Comparison of ENCODE assay signal across 1 cellular context in the genomic region with DNA sequence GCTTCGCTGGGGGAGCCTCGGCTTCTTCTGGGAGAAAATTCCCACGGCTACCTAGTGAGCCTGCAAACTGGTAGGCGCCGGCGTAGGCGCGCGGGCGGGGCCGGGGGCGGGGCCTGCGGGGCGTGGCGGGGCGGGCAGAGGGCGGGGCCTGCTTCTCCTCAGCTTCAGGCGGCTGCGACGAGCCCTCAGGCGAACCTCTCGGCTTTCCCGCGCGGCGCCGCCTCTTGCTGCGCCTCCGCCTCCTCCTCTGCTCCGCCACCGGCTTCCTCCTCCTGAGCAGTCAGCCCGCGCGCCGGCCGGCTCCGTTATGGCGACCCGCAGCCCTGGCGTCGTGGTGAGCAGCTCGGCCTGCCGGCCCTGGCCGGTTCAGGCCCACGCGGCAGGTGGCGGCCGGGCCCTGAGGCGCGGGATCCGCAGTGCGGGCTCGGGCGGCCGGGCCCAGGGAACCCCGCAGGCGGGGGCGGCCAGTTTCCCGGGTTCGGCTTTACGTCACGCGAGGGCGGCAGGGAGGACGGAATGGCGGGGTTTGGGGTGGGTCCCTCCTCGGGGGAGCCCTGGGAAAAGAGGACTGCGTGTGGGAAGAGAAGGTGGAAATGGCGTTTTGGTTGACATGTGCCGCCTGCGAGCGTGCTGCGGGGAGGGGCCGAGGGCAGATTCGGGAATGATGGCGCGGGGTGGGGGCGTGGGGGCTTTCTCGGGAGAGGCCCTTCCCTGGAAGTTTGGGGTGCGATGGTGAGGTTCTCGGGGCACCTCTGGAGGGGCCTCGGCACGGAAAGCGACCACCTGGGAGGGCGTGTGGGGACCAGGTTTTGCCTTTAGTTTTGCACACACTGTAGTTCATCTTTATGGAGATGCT.
TF ChIP-seq lines count a peak whose summit lies in the region.

A gene with protein sequence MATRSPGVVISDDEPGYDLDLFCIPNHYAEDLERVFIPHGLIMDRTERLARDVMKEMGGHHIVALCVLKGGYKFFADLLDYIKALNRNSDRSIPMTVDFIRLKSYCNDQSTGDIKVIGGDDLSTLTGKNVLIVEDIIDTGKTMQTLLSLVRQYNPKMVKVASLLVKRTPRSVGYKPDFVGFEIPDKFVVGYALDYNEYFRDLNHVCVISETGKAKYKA (plus strand): TSS at position 161 of the 856 bp plus-strand sequence. CDS start 147 bp downstream, at position 308.

TF ChIP-seq in H1, 55 proteins besides CTCF, POLR2A, EP300 and RAD21 (continues in another document):
- TF ChIP-seq FOSL1 (IDR thresholded peaks at IDR 0.05; ENCODE audit: insufficient read depth, low read depth, low read length) = no peak
- no peak for TF ChIP-seq RFX5 (IDR thresholded peaks at IDR 0.05; ENCODE audit: borderline replicate concordance, low read depth, low read length)
- TF ChIP-seq KDM4A (IDR thresholded peaks at IDR 0.05; ENCODE audit: low read depth, low read length, severe bottlenecking) = no peak
- TF ChIP-seq NANOG (IDR thresholded peaks at IDR 0.05; ENCODE audit: insufficient read depth, low read depth, low read length, poor library complexity, severe bottlenecking) = no peak
- TF ChIP-seq, protein P1, sequence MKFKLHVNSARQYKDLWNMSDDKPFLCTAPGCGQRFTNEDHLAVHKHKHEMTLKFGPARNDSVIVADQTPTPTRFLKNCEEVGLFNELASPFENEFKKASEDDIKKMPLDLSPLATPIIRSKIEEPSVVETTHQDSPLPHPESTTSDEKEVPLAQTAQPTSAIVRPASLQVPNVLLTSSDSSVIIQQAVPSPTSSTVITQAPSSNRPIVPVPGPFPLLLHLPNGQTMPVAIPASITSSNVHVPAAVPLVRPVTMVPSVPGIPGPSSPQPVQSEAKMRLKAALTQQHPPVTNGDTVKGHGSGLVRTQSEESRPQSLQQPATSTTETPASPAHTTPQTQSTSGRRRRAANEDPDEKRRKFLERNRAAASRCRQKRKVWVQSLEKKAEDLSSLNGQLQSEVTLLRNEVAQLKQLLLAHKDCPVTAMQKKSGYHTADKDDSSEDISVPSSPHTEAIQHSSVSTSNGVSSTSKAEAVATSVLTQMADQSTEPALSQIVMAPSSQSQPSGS (IDR thresholded peaks at IDR 0.05; ENCODE audit: low read length) = no peak
- no peak for TF ChIP-seq KDM1A (IDR thresholded peaks at IDR 0.05; ENCODE audit: borderline replicate concordance, low read length)
- TF ChIP-seq BCL11A (IDR thresholded peaks at IDR 0.05; ENCODE audit: low read depth in 2 of 2, low read length in 2 of 2) = no peak
- TF ChIP-seq, protein P2, sequence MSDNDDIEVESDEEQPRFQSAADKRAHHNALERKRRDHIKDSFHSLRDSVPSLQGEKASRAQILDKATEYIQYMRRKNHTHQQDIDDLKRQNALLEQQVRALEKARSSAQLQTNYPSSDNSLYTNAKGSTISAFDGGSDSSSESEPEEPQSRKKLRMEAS (IDR thresholded peaks at IDR 0.05) = peak; percentile 33
- TF ChIP-seq, protein P3, sequence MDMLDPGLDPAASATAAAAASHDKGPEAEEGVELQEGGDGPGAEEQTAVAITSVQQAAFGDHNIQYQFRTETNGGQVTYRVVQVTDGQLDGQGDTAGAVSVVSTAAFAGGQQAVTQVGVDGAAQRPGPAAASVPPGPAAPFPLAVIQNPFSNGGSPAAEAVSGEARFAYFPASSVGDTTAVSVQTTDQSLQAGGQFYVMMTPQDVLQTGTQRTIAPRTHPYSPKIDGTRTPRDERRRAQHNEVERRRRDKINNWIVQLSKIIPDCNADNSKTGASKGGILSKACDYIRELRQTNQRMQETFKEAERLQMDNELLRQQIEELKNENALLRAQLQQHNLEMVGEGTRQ (IDR thresholded peaks at IDR 0.05; ENCODE audit: low read length) = no peak
- no peak for TF ChIP-seq CEBPB (IDR thresholded peaks at IDR 0.05; ENCODE audit: low read depth, low read length)
- no peak for TF ChIP-seq HDAC2 (IDR thresholded peaks at IDR 0.05; ENCODE audit: borderline replicate concordance in 1 of 2, low read depth in 2 of 2, low read length in 2 of 2)
- TF ChIP-seq CBX8 (IDR thresholded peaks at IDR 0.05; ENCODE audit: borderline replicate concordance, low read depth, low read length) = no peak
- TF ChIP-seq MAFK (IDR thresholded peaks at IDR 0.05; ENCODE audit: low read depth, low read length) = no peak
- peak; percentile 66; the same call in 1 of the 2 replicates for TF ChIP-seq RBBP5 (IDR thresholded peaks at IDR 0.05; ENCODE audit: borderline replicate concordance, low read depth, low read length)
- no peak for TF ChIP-seq GTF2F1 (IDR thresholded peaks at IDR 0.05; ENCODE audit: borderline replicate concordance, low read depth, low read length)
- TF ChIP-seq CBX5 (IDR thresholded peaks at IDR 0.05; ENCODE audit: low read depth, low read length) = no peak
- no peak for TF ChIP-seq NRF1 (IDR thresholded peaks at IDR 0.05; ENCODE audit: low read depth, low read length)
- no peak for TF ChIP-seq SP2 (IDR thresholded peaks at IDR 0.05; ENCODE audit: low read length)
- 0 out of 2 replicates have a peak, but pooled peaks have one; percentile 42 for TF ChIP-seq TBP (IDR thresholded peaks at IDR 0.05; ENCODE audit: low read depth, low read length)
- no peak for TF ChIP-seq TCF12 (IDR thresholded peaks at IDR 0.05; ENCODE audit: low read depth, low read length)
- TF ChIP-seq SAP30 (IDR thresholded peaks at IDR 0.05; ENCODE audit: insufficient read depth, insufficient replicate concordance, low read length) = no peak
- TF ChIP-seq TAF7 (optimal IDR thresholded peaks at IDR 0.05; ENCODE audit: borderline replicate concordance, low read depth, low read length) = peak; percentile 60
- TF ChIP-seq ZNF274 (IDR thresholded peaks at IDR 0.05; ENCODE audit: borderline replicate concordance, extremely low read depth, low read length) = no peak
- no peak for TF ChIP-seq EGR1 (IDR thresholded peaks at IDR 0.05; ENCODE audit: borderline replicate concordance, low read depth, low read length)
- TF ChIP-seq ASH2L (IDR thresholded peaks at IDR 0.05; ENCODE audit: low read length) = no peak
- TF ChIP-seq KDM5A (IDR thresholded peaks at IDR 0.05; ENCODE audit: low read length) = no peak
- TF ChIP-seq, protein P4, sequence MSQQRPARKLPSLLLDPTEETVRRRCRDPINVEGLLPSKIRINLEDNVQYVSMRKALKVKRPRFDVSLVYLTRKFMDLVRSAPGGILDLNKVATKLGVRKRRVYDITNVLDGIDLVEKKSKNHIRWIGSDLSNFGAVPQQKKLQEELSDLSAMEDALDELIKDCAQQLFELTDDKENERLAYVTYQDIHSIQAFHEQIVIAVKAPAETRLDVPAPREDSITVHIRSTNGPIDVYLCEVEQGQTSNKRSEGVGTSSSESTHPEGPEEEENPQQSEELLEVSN (IDR thresholded peaks at IDR 0.05) = peak; percentile 31; the same call in 1 of the 2 replicates
- no peak for TF ChIP-seq TEAD4 (IDR thresholded peaks at IDR 0.05; ENCODE audit: low read depth, low read length)
- no peak for TF ChIP-seq JUN (IDR thresholded peaks at IDR 0.05; ENCODE audit: low read depth, low read length)
- no peak for TF ChIP-seq SIRT6 (IDR thresholded peaks at IDR 0.05; ENCODE audit: low read length)
- no peak for TF ChIP-seq POU5F1 (IDR thresholded peaks at IDR 0.05; ENCODE audit: low read depth, low read length)
- TF ChIP-seq CHD2 (IDR thresholded peaks at IDR 0.05; ENCODE audit: low read length) = no peak
- TF ChIP-seq, protein P5, sequence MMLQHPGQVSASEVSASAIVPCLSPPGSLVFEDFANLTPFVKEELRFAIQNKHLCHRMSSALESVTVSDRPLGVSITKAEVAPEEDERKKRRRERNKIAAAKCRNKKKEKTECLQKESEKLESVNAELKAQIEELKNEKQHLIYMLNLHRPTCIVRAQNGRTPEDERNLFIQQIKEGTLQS (IDR thresholded peaks at IDR 0.05; ENCODE audit: insufficient read depth, low read depth, low read length) = no peak
- no peak; a peak in 1 of 4 replicates for TF ChIP-seq SIN3A (conservative IDR thresholded peaks at IDR 0.05 in 1 of 2, IDR thresholded peaks at IDR 0.05 in 1 of 2; ENCODE audit: low read depth in 1 of 2, low read length in 2 of 2)
- TF ChIP-seq YY1 (IDR thresholded peaks at IDR 0.05; ENCODE audit: low read depth, low read length) = no peak; the same call in 1 of the 2 replicates
- TF ChIP-seq PHF8 (conservative IDR thresholded peaks at IDR 0.05; ENCODE audit: low read depth, low read length) = no peak; the same call in none of the 2 replicates
- no peak for TF ChIP-seq BRCA1 (IDR thresholded peaks at IDR 0.05; ENCODE audit: low read depth, low read length)
- TF ChIP-seq SP1 (IDR thresholded peaks at IDR 0.05; ENCODE audit: low read depth, low read length) = no peak
- TF ChIP-seq GABPA (IDR thresholded peaks at IDR 0.05; ENCODE audit: borderline replicate concordance, insufficient read depth, low read length) = no peak
- no peak for TF ChIP-seq SUZ12 (IDR thresholded peaks at IDR 0.05; ENCODE audit: low read length)
- no peak for TF ChIP-seq JUND (IDR thresholded peaks at IDR 0.05; ENCODE audit: low read length)
- TF ChIP-seq EZH2 (IDR thresholded peaks at IDR 0.05; ENCODE audit: low read depth, low read length, severe bottlenecking) = no peak
- TF ChIP-seq SP4 (IDR thresholded peaks at IDR 0.05; ENCODE audit: low read length) = no peak
- no peak for TF ChIP-seq CHD1 (IDR thresholded peaks at IDR 0.05; ENCODE audit: low read depth, low read length)
- no peak for TF ChIP-seq CTBP2 (IDR thresholded peaks at IDR 0.05; ENCODE audit: borderline replicate concordance, insufficient read depth, insufficient read length, low read length)
- TF ChIP-seq, protein P6, sequence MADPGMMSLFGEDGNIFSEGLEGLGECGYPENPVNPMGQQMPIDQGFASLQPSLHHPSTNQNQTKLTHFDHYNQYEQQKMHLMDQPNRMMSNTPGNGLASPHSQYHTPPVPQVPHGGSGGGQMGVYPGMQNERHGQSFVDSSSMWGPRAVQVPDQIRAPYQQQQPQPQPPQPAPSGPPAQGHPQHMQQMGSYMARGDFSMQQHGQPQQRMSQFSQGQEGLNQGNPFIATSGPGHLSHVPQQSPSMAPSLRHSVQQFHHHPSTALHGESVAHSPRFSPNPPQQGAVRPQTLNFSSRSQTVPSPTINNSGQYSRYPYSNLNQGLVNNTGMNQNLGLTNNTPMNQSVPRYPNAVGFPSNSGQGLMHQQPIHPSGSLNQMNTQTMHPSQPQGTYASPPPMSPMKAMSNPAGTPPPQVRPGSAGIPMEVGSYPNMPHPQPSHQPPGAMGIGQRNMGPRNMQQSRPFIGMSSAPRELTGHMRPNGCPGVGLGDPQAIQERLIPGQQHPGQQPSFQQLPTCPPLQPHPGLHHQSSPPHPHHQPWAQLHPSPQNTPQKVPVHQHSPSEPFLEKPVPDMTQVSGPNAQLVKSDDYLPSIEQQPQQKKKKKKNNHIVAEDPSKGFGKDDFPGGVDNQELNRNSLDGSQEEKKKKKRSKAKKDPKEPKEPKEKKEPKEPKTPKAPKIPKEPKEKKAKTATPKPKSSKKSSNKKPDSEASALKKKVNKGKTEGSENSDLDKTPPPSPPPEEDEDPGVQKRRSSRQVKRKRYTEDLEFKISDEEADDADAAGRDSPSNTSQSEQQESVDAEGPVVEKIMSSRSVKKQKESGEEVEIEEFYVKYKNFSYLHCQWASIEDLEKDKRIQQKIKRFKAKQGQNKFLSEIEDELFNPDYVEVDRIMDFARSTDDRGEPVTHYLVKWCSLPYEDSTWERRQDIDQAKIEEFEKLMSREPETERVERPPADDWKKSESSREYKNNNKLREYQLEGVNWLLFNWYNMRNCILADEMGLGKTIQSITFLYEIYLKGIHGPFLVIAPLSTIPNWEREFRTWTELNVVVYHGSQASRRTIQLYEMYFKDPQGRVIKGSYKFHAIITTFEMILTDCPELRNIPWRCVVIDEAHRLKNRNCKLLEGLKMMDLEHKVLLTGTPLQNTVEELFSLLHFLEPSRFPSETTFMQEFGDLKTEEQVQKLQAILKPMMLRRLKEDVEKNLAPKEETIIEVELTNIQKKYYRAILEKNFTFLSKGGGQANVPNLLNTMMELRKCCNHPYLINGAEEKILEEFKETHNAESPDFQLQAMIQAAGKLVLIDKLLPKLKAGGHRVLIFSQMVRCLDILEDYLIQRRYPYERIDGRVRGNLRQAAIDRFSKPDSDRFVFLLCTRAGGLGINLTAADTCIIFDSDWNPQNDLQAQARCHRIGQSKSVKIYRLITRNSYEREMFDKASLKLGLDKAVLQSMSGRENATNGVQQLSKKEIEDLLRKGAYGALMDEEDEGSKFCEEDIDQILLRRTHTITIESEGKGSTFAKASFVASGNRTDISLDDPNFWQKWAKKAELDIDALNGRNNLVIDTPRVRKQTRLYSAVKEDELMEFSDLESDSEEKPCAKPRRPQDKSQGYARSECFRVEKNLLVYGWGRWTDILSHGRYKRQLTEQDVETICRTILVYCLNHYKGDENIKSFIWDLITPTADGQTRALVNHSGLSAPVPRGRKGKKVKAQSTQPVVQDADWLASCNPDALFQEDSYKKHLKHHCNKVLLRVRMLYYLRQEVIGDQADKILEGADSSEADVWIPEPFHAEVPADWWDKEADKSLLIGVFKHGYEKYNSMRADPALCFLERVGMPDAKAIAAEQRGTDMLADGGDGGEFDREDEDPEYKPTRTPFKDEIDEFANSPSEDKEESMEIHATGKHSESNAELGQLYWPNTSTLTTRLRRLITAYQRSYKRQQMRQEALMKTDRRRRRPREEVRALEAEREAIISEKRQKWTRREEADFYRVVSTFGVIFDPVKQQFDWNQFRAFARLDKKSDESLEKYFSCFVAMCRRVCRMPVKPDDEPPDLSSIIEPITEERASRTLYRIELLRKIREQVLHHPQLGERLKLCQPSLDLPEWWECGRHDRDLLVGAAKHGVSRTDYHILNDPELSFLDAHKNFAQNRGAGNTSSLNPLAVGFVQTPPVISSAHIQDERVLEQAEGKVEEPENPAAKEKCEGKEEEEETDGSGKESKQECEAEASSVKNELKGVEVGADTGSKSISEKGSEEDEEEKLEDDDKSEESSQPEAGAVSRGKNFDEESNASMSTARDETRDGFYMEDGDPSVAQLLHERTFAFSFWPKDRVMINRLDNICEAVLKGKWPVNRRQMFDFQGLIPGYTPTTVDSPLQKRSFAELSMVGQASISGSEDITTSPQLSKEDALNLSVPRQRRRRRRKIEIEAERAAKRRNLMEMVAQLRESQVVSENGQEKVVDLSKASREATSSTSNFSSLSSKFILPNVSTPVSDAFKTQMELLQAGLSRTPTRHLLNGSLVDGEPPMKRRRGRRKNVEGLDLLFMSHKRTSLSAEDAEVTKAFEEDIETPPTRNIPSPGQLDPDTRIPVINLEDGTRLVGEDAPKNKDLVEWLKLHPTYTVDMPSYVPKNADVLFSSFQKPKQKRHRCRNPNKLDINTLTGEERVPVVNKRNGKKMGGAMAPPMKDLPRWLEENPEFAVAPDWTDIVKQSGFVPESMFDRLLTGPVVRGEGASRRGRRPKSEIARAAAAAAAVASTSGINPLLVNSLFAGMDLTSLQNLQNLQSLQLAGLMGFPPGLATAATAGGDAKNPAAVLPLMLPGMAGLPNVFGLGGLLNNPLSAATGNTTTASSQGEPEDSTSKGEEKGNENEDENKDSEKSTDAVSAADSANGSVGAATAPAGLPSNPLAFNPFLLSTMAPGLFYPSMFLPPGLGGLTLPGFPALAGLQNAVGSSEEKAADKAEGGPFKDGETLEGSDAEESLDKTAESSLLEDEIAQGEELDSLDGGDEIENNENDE (IDR thresholded peaks at IDR 0.05; ENCODE audit: insufficient replicate concordance, low read length) = no peak
- TF ChIP-seq SIX5 (IDR thresholded peaks at IDR 0.05; ENCODE audit: low read depth, low read length) = no peak
- TF ChIP-seq POLR2AphosphoS5 (IDR thresholded peaks at IDR 0.05; ENCODE audit: low read depth, low read length) = peak; percentile 64
- no peak for TF ChIP-seq RXRA (IDR thresholded peaks at IDR 0.05; ENCODE audit: insufficient read depth, low read depth, low read length)
- TF ChIP-seq TAF1 (IDR thresholded peaks at IDR 0.05; ENCODE audit: low read depth, low read length) = peak; percentile 77
- TF ChIP-seq HDAC6 (IDR thresholded peaks at IDR 0.05; ENCODE audit: low read depth, low read length) = no peak
- no peak for TF ChIP-seq RNF2 (IDR thresholded peaks at IDR 0.05; ENCODE audit: borderline replicate concordance, low read depth, low read length, missing control alignments, poor library complexity, severe bottlenecking)
- no peak; the same call in 1 of the 2 replicates for TF ChIP-seq CREB1 (IDR thresholded peaks at IDR 0.05)
